Comparison of ENCODE assay signal across 10 cellular contexts in the genomic region with DNA sequence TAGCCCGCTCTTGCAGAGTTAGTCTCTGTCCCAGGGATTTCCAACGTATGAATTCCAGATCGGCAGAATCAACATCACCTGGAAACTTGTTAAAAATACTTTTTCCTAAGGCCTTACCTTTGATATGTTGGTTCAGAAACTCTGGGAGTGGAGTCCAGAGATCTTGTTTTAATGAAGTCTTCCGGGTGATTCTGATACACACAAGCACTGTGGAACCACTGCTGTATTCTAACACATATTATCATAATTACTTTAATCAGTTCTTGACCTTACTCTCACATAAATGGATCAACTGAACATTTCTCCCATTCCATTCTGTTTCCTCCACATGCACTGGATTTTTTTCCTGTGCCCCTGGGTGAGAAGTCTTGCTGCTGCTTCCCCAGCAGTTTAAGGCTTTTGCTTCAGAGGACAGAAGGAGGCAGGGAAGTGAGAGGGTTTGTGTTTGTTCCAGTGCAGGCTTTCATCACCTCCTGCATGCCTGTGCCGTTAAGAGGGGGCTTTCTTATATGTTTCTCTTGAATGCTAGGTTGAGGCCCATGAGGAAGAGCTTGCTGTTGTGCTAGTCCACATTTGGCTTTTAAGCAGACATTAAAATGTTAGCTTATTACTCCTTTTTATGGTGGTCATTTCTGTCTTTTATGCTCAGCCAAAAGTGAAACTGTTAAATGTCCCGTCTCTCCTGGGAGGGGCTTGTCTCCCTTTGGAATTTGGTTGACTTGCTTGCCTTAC. TPM values are rescaled to one million over a fixed set of nuclear protein-coding genes. Genes with fewer than 3 reads are reported as not detected.
DNase-seq lines count a peak whose midpoint lies in the region; ATAC-seq and TF ChIP-seq lines count a peak whose summit lies in the region.
"Had no signal": no experiment of that assay in that cellular context is flagged by ENCODE, and none has a peak within 500 bp of the region (broad histone marks: within the 10 kb centered on the region; RNA-seq: fewer than 3 reads in every experiment).

No MANE protein-coding gene starts in this region.

- no peak overlapping the region for H3K27ac ChIP-seq in ascending aorta

- DNase-seq in GM04503 (ENCODE audit: low read depth): peak; percentile 10
- no peak for DNase-seq in ascending aorta (ENCODE audit: low spot score in 2 of 2)
- peak; percentile 11 for DNase-seq in iPS-NIHi7 (ENCODE audit: extremely low spot score)
- DNase-seq in KBM-7: no peak
- DNase-seq: activated naive CD4-positive, alpha-beta T cell treated with Interleukin-2 at 50 U/mL for 16 hours; NCI-H2081 treated with DMSO at 0.1 percent for 48 hours had no signal

- intact Hi-C loops in ascending aorta (cut with DNase I): no loop called here

- H3K27me3 ChIP-seq in ascending aorta (no peaks in the 10 kb centered on the region), skeletal muscle satellite cell (ENCODE audit: control insufficient read depth, insufficient read depth, low read length) (no peaks in the 10 kb centered on the region)

- H3K4me3 ChIP-seq in ascending aorta (peak overlapping the region; percentile 42 to 44), skeletal muscle satellite cell (ENCODE audit: low read length) (peak overlapping the region; percentile 66)

- peak overlapping the region; percentile 83 for H3K4me2 ChIP-seq in skeletal muscle satellite cell (ENCODE audit: low read length)

- no peak for TF ChIP-seq CTCF in ascending aorta (IDR thresholded peaks at IDR 0.05)

- H3K9me3 ChIP-seq in ascending aorta: no peaks in the 10 kb centered on the region
- H3K9me3 ChIP-seq in skeletal muscle satellite cell (replicated peaks; ENCODE audit: low read length): no peaks in the 10 kb centered on the region

- H3K4me1 ChIP-seq in ascending aorta: peaks cover 0 to 13% of the 10 kb centered on the region in 2 donors
- peaks cover 23% of the 10 kb centered on the region for H3K4me1 ChIP-seq in skeletal muscle satellite cell (ENCODE audit: control insufficient read depth, insufficient read depth, low read length)

- H3K9ac ChIP-seq in skeletal muscle satellite cell (ENCODE audit: low read depth, low read length): peak overlapping the region; percentile 59

- H3K36me3 ChIP-seq in ascending aorta: no peaks in the 10 kb centered on the region
- H3K36me3 ChIP-seq in skeletal muscle satellite cell (ENCODE audit: insufficient read depth, low read length): no peaks in the 10 kb centered on the region

- in situ Hi-C loops in KBM-7 (cut with MboI; ENCODE audit: low pct_unique_long_range_greater_than_20kb, low sequenced_read_pairs): loop anchor here (25.0 kb wide), 1 partner anchor 177 kb away; no protein-coding TSS in a partner anchor

- ATAC-seq in HG02852 (IDR thresholded peaks at IDR 0.05; ENCODE audit: unreplicated experiment) (no peak), HG03520 (IDR thresholded peaks at IDR 0.05; ENCODE audit: unreplicated experiment) (no peak), GM18502 (IDR thresholded peaks at IDR 0.05; ENCODE audit: poor library complexity, unreplicated experiment) (no peak)

RNA-seq across cellular contexts. Expression of gene CCSER2, which starts 32.4 kb away (rescaled TPM):
- 18.5 TPM for total RNA-seq in ascending aorta
- total RNA-seq in skeletal muscle satellite cell (2012; rRNA removed): 20.3 and 23.1 TPM in 2 replicates

Comparison
In these comparisons a context has a peak if more than half of its experiments do, and no peak if none do; other contexts are left out.
1. DNase-seq: peak in GM04503 (single experiment) and iPS-NIHi7 (single experiment); none in ascending aorta (0 of 2) and KBM-7 (single experiment).